Comparison of ENCODE assay signal across 3 cellular contexts in the genomic region with DNA sequence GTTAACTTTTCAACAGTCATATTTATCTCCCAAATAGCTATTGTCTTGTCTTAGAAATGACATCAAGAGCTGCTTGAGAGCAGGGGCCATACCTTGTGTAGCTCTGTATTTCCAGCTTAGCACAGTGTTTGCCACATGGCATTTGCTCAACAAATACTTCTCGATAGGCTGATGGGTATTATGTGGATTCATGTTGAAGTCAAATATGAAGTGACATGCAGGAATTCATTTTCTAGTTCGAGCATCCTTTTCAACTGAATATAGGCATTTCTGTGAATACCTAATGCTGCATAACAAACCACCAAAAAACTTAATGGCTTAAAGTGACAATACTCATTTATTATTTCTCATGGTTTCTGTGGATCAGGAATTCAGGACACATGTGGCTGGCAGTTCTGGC.
TF ChIP-seq lines count a peak whose summit lies in the region.

No MANE protein-coding gene starts in this region.

TF ChIP-seq in IMR-90, 13 proteins besides CTCF, POLR2A, EP300 and RAD21:
- TF ChIP-seq SMC3 (IDR thresholded peaks at IDR 0.05; ENCODE audit: low read depth, low read length): no peak
- TF ChIP-seq USF2 (IDR thresholded peaks at IDR 0.05; ENCODE audit: low read depth, low read length): no peak
- TF ChIP-seq MAFK (IDR thresholded peaks at IDR 0.05; ENCODE audit: low read depth, low read length): no peak
- no peak for TF ChIP-seq CEBPB (IDR thresholded peaks at IDR 0.05; ENCODE audit: low read depth, low read length)
- TF ChIP-seq NFE2L2 (IDR thresholded peaks at IDR 0.05; ENCODE audit: low read depth, low read length): no peak
- no peak for TF ChIP-seq MXI1 (IDR thresholded peaks at IDR 0.05; ENCODE audit: borderline replicate concordance, low read depth, low read length)
- TF ChIP-seq RFX5 (IDR thresholded peaks at IDR 0.05; ENCODE audit: low read depth, low read length): no peak
- TF ChIP-seq RCOR1 (IDR thresholded peaks at IDR 0.05; ENCODE audit: insufficient replicate concordance, low read length): no peak
- no peak for TF ChIP-seq CHD1 (IDR thresholded peaks at IDR 0.05; ENCODE audit: low read depth, low read length)
- no peak for TF ChIP-seq FOS (IDR thresholded peaks at IDR 0.05; ENCODE audit: low read depth, low read length)
- no peak for TF ChIP-seq MAZ (IDR thresholded peaks at IDR 0.05; ENCODE audit: borderline replicate concordance, low read depth, low read length)
- TF ChIP-seq, protein P1, sequence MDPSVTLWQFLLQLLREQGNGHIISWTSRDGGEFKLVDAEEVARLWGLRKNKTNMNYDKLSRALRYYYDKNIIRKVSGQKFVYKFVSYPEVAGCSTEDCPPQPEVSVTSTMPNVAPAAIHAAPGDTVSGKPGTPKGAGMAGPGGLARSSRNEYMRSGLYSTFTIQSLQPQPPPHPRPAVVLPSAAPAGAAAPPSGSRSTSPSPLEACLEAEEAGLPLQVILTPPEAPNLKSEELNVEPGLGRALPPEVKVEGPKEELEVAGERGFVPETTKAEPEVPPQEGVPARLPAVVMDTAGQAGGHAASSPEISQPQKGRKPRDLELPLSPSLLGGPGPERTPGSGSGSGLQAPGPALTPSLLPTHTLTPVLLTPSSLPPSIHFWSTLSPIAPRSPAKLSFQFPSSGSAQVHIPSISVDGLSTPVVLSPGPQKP (IDR thresholded peaks at IDR 0.05; ENCODE audit: borderline replicate concordance, low read depth, low read length): no peak
- TF ChIP-seq BHLHE40 (IDR thresholded peaks at IDR 0.05; ENCODE audit: low read depth, low read length): no peak

TF ChIP-seq in SK-N-SH treated with all-trans-retinoic acid at 6 μM for 48 hours, 23 proteins besides CTCF, POLR2A, EP300 and RAD21:
- no peak for TF ChIP-seq CSDC2 (CRISPR knock-in tag; IDR thresholded peaks at IDR 0.05)
- no peak for TF ChIP-seq ZFP30 (CRISPR knock-in tag; IDR thresholded peaks at IDR 0.05)

TF ChIP-seq in GM23338, 12 proteins besides CTCF, POLR2A, EP300 and RAD21:
- no peak for TF ChIP-seq STAT1 (IDR thresholded peaks at IDR 0.05; ENCODE audit: unreplicated experiment)
- TF ChIP-seq ZNF462 (CRISPR knock-in tag; IDR thresholded peaks at IDR 0.05): no peak
- TF ChIP-seq JUNB (IDR thresholded peaks at IDR 0.05; ENCODE audit: unreplicated experiment): no peak
- no peak for TF ChIP-seq EZH2phosphoT487 (IDR thresholded peaks at IDR 0.05; ENCODE audit: unreplicated experiment)
- no peak for TF ChIP-seq ZNF114 (CRISPR knock-in tag; IDR thresholded peaks at IDR 0.05)
- TF ChIP-seq ZNF331 (CRISPR knock-in tag; IDR thresholded peaks at IDR 0.05; ENCODE audit: low read depth): no peak
- no peak for TF ChIP-seq POLR2AphosphoS5 (IDR thresholded peaks at IDR 0.05; ENCODE audit: low read depth)
- TF ChIP-seq CREB1 (CRISPR knock-in tag; IDR thresholded peaks at IDR 0.05; ENCODE audit: low read depth): no peak
- TF ChIP-seq NANOG (IDR thresholded peaks at IDR 0.05; ENCODE audit: borderline replicate concordance): no peak
- TF ChIP-seq EZH2 (IDR thresholded peaks at IDR 0.05; ENCODE audit: low read depth, unreplicated experiment): no peak
- TF ChIP-seq ETS1 (IDR thresholded peaks at IDR 0.05): no peak
- no peak for TF ChIP-seq REST (IDR thresholded peaks at IDR 0.05; ENCODE audit: unreplicated experiment)
